In the genomic region with DNA sequence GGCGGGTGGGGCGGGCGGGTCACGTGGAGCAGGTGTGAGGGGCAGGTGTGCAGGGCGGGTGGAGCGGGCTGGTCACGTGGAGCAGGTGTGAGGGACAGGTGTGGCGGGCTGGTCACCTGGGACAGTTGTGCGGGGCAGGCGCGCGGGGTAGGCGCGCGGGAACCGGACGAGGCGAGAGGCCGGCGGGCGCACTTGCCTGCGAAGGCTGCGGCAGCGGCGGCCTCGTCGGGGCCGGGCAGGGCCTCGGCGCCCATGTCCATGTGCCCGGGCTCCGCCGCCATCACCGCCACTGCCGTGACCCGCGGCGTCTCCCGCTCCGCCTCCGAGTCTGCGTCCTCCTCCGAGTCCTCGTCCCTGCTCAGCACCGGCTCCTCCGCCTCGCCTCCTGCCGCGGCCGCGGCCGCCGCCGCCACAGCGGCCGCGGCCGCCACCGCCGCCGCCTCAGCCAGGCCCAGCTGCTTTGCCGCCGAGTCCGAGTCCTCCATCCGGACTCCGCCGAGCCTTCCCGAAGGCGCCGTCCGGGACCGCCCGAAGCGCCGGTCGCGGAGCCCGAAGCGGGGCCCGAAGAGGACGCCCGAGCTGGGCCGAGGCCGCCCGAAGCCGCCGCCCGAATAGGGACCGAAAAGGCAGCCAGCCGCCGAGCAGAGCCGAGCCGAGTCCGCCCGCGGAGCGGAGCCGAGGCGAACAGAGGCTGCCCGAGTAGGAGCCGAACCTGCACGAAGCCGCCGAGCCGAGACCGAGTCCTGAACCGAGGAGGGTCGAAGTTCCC, we compare ENCODE assay signal across 8 cellular contexts.
A peak's percentile ranks its signal among the peaks of the same experiment; 100 is the strongest.
DNase-seq lines count a peak whose midpoint lies in the region; ATAC-seq lines count a peak whose summit lies in the region.

A gene with protein sequence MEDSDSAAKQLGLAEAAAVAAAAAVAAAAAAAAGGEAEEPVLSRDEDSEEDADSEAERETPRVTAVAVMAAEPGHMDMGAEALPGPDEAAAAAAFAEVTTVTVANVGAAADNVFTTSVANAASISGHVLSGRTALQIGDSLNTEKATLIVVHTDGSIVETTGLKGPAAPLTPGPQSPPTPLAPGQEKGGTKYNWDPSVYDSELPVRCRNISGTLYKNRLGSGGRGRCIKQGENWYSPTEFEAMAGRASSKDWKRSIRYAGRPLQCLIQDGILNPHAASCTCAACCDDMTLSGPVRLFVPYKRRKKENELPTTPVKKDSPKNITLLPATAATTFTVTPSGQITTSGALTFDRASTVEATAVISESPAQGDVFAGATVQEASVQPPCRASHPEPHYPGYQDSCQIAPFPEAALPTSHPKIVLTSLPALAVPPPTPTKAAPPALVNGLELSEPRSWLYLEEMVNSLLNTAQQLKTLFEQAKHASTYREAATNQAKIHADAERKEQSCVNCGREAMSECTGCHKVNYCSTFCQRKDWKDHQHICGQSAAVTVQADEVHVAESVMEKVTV (minus strand): TSS at position 660 of the 769 bp plus-strand sequence. CDS start 175 bp downstream, at position 485.

- ATAC-seq in GM19023 (IDR thresholded peaks at IDR 0.05; ENCODE audit: unreplicated experiment) (peak; percentile 79), HG03196 (IDR thresholded peaks at IDR 0.05; ENCODE audit: unreplicated experiment) (peak; percentile 78)

- peak; percentile 96 for DNase-seq in AG08396 (ENCODE audit: low spot score)
- peak; percentile 97 for DNase-seq in NCI-H345 (lab: John Stamatoyannopoulos, UW)
- peak; percentile 95 to 99 (median 98) for DNase-seq in activated CD4-positive, CD25-positive, alpha-beta regulatory T cell (lab: John Stamatoyannopoulos, UW)
- peak; percentile 94 for DNase-seq in cerebellar cortex (ENCODE audit: low spot score)
- DNase-seq in iris pigment epithelial cell (ENCODE audit: low read depth), result peak; percentile 93
- peak; percentile 99 for DNase-seq in stimulated activated CD4-positive, alpha-beta T cell treated with anti-CD3 and anti-CD28 coated beads, Interleukin-12 subunit alpha, Interleukin-12 subunit beta, amount 100 ng/mL, for 4 hours

Comparison
In these comparisons a context has a peak if more than half of its experiments do, and no peak if none do; other contexts are left out.
1. Peak in every context shown above with its lines: DNase-seq and ATAC-seq.